12 cellular contexts compared by ENCODE assay signal in genomic region chr6:35717449-35718353, GRCh38. TPM values are rescaled to one million over a fixed set of nuclear protein-coding genes. Genes with fewer than 3 reads are reported as not detected.
DNase-seq lines count a peak whose midpoint lies in the region; ATAC-seq lines count a peak whose summit lies in the region.
"Had no signal": no experiment of that assay in that cellular context is flagged by ENCODE, and none has a peak within 500 bp of the region (broad histone marks: within the 10 kb centered on the region; RNA-seq: fewer than 3 reads in every experiment).

No MANE protein-coding gene starts in this region.

- 75% methylated on average over 19 of the region's 19 CpGs for WGBS in HUES64

- H3K9me3 ChIP-seq in CD4-positive, CD25-positive, alpha-beta regulatory T cell (ENCODE audit: control insufficient read depth in 2 of 2, low read length in 2 of 2): no peaks in the 10 kb centered on the region
- no peaks in the 10 kb centered on the region for H3K9me3 ChIP-seq in HUES64 (ENCODE audit: insufficient read depth, low read depth, low read length)
- H3K9me3 ChIP-seq in naive thymus-derived CD4-positive, alpha-beta T cell (ENCODE audit: control insufficient read depth in 2 of 3, low read length in 3 of 3): no peaks in the 10 kb centered on the region
- H3K9me3 ChIP-seq: SK-N-SH had no signal

- POLR2A ChIA-PET in naive thymus-derived CD4-positive, alpha-beta T cell (lab: Charles Lee): interaction anchor here (0.7 to 5.3 kb wide), 7 partner anchors 12 to 361 kb away, joined by 3 to 71 read pairs (median 4); partner anchors contain the start of gene ARMC12

- intact Hi-C loops in naive thymus-derived CD4-positive, alpha-beta T cell (cut with micrococcal nuclease): no loop called here

- H3K27ac Mint-ChIP-seq in CD4-positive, CD25-positive, alpha-beta regulatory T cell: peak overlapping the region; percentile 52 to 99 (median 93)
- H3K27ac Mint-ChIP-seq in activated naive CD8-positive, alpha-beta T cell treated with anti-CD3 and anti-CD28 coated beads, Interleukin-2, amount 50 U/mL, for 24 hours: peak overlapping the region; percentile 90
- peak overlapping the region; percentile 82 to 95 (median 90) for H3K27ac Mint-ChIP-seq in naive thymus-derived CD4-positive, alpha-beta T cell

- peaks cover 0 to 3% (median 0%) of the 10 kb centered on the region in 7 donors for H3K9me3 Mint-ChIP-seq in CD4-positive, CD25-positive, alpha-beta regulatory T cell
- H3K9me3 Mint-ChIP-seq in activated naive CD8-positive, alpha-beta T cell treated with anti-CD3 and anti-CD28 coated beads, Interleukin-2, amount 50 U/mL, for 24 hours: no peaks in the 10 kb centered on the region
- H3K9me3 Mint-ChIP-seq in naive thymus-derived CD4-positive, alpha-beta T cell: peaks cover 0 to 2% (median 0%) of the 10 kb centered on the region in 11 donors

- H3K36me3 Mint-ChIP-seq in CD4-positive, CD25-positive, alpha-beta regulatory T cell: peaks cover 5% of the 10 kb centered on the region
- H3K36me3 Mint-ChIP-seq in activated naive CD8-positive, alpha-beta T cell treated with anti-CD3 and anti-CD28 coated beads, Interleukin-2, amount 50 U/mL, for 24 hours (ENCODE audit: low read depth): no peaks in the 10 kb centered on the region
- H3K36me3 Mint-ChIP-seq in naive thymus-derived CD4-positive, alpha-beta T cell: peaks cover 0 to 3% (median 0%) of the 10 kb centered on the region in 5 donors

- H3K9ac ChIP-seq in HUES64 (ENCODE audit: low read depth, low read length): peak overlapping the region; percentile 22
- H3K9ac ChIP-seq: SK-N-SH had no signal

- peaks cover 26% of the 10 kb centered on the region for H3K4me1 ChIP-seq in CD4-positive, CD25-positive, alpha-beta regulatory T cell (ENCODE audit: control insufficient read depth, insufficient read depth, low read length, poor library complexity, severe bottlenecking)
- peaks cover 44% of the 10 kb centered on the region for H3K4me1 ChIP-seq in HUES64 (ENCODE audit: insufficient read depth, low read length)
- H3K4me1 ChIP-seq in naive thymus-derived CD4-positive, alpha-beta T cell (ENCODE audit: control insufficient read depth in 2 of 2, insufficient read depth in 2 of 2, low read length in 2 of 2): peaks cover 17 to 47% of the 10 kb centered on the region in 2 donors

- CTCF ChIA-PET in naive thymus-derived CD4-positive, alpha-beta T cell (lab: Charles Lee): interaction anchor here (0.6 to 2.6 kb wide), 5 partner anchors 10 to 93 kb away, joined by 3 to 20 read pairs (median 5); partner anchors contain the start of gene ARMC12

- peak overlapping the region in 2 of 4 donors; percentile 36 to 45 for H3K4me3 Mint-ChIP-seq in CD4-positive, CD25-positive, alpha-beta regulatory T cell
- peak overlapping the region; percentile 67 for H3K4me3 Mint-ChIP-seq in activated naive CD8-positive, alpha-beta T cell treated with anti-CD3 and anti-CD28 coated beads, Interleukin-2, amount 50 U/mL, for 24 hours
- peak overlapping the region; percentile 40 to 83 (median 70) for H3K4me3 Mint-ChIP-seq in naive thymus-derived CD4-positive, alpha-beta T cell

- peaks cover 6 to 70% (median 30%) of the 10 kb centered on the region in 4 donors for H3K4me1 Mint-ChIP-seq in CD4-positive, CD25-positive, alpha-beta regulatory T cell
- H3K4me1 Mint-ChIP-seq in activated naive CD8-positive, alpha-beta T cell treated with anti-CD3 and anti-CD28 coated beads, Interleukin-2, amount 50 U/mL, for 24 hours: peaks cover 61% of the 10 kb centered on the region
- peaks cover 47 to 81% (median 74%) of the 10 kb centered on the region in 7 donors for H3K4me1 Mint-ChIP-seq in naive thymus-derived CD4-positive, alpha-beta T cell

- ATAC-seq in CD4-positive, CD25-positive, alpha-beta regulatory T cell (ENCODE audit: low read depth in 2 of 2): no peak
- no peak for ATAC-seq in activated naive CD8-positive, alpha-beta T cell treated with anti-CD3 and anti-CD28 coated beads, Interleukin-2, amount 50 U/mL, for 24 hours
- ATAC-seq in naive thymus-derived CD4-positive, alpha-beta T cell: no peak
- ATAC-seq: right cardiac atrium had no signal

- no peak overlapping the region for H3K4me3 ChIP-seq in CD4-positive, CD25-positive, alpha-beta regulatory T cell (ENCODE audit: low read depth, low read length)
- H3K4me3 ChIP-seq in HUES64 (ENCODE audit: low read length): no peak overlapping the region
- peak overlapping the region; percentile 8 for H3K4me3 ChIP-seq in naive thymus-derived CD4-positive, alpha-beta T cell (ENCODE audit: low read length)

- no peak for DNase-seq in CD4-positive, CD25-positive, alpha-beta regulatory T cell
- peak; percentile 32 for DNase-seq in activated naive CD8-positive, alpha-beta T cell treated with anti-CD3 and anti-CD28 coated beads, Interleukin-2, amount 50 U/mL, for 24 hours
- no peak for DNase-seq in naive thymus-derived CD4-positive, alpha-beta T cell
- no peak for DNase-seq in NCI-H510A (lab: John Stamatoyannopoulos, UW)
- no peak for DNase-seq in COLO829 (ENCODE audit: low spot score)
- no peak for DNase-seq in anterior cingulate cortex (lab: John Stamatoyannopoulos, UW)
- DNase-seq in NCI-H2171 treated with DMSO at 0.1 percent for 48 hours (lab: John Stamatoyannopoulos, UW): no peak
- DNase-seq: right cardiac atrium, SK-N-SH had no signal

- no peaks in the 10 kb centered on the region for H3K36me3 ChIP-seq in CD4-positive, CD25-positive, alpha-beta regulatory T cell (ENCODE audit: control insufficient read depth, insufficient read depth, low read length)
- no peaks in the 10 kb centered on the region for H3K36me3 ChIP-seq in HUES64 (ENCODE audit: insufficient read depth, low read length)
- H3K36me3 ChIP-seq in naive thymus-derived CD4-positive, alpha-beta T cell (ENCODE audit: control insufficient read depth in 2 of 3, insufficient read depth in 3 of 3, low read length in 3 of 3): no peaks in the 10 kb centered on the region

- H3K27me3 Mint-ChIP-seq in CD4-positive, CD25-positive, alpha-beta regulatory T cell: peaks cover 5% of the 10 kb centered on the region
- H3K27me3 Mint-ChIP-seq in activated naive CD8-positive, alpha-beta T cell treated with anti-CD3 and anti-CD28 coated beads, Interleukin-2, amount 50 U/mL, for 24 hours: no peaks in the 10 kb centered on the region
- H3K27me3 Mint-ChIP-seq in naive thymus-derived CD4-positive, alpha-beta T cell: no peaks in the 10 kb centered on the region

- no peaks in the 10 kb centered on the region for H3K27me3 ChIP-seq in CD4-positive, CD25-positive, alpha-beta regulatory T cell (ENCODE audit: control insufficient read depth, insufficient read depth, low read length)
- no peaks in the 10 kb centered on the region for H3K27me3 ChIP-seq in HUES64 (ENCODE audit: insufficient read depth, low read length)
- no peaks in the 10 kb centered on the region for H3K27me3 ChIP-seq in naive thymus-derived CD4-positive, alpha-beta T cell (ENCODE audit: control insufficient read depth in 2 of 2, insufficient read depth in 2 of 2, low read length in 2 of 2)

- H3K27ac ChIP-seq in CD4-positive, CD25-positive, alpha-beta regulatory T cell (ENCODE audit: insufficient read depth, low read length, poor library complexity, severe bottlenecking): no peak overlapping the region
- H3K27ac ChIP-seq in HUES64 (ENCODE audit: low read depth, low read length): peak overlapping the region; percentile 68; the same call in 1 of the 2 replicates
- H3K27ac ChIP-seq in naive thymus-derived CD4-positive, alpha-beta T cell (ENCODE audit: low read depth, low read length): peak overlapping the region; percentile 67

RNA-seq across cellular contexts. Expression of gene ARMC12, which starts 19.1 kb away (rescaled TPM):
- total RNA-seq in CD4-positive, CD25-positive, alpha-beta regulatory T cell: 0.57 TPM
- polyA plus RNA-seq in CD4-positive, CD25-positive, alpha-beta regulatory T cell: not detected
- polyA plus RNA-seq in HUES64 (2013, experiment 1 of 2): 0.85 TPM
- polyA plus RNA-seq in HUES64 (2013, experiment 2 of 2): 1.7 TPM
- 1 to 10 TPM in 4 of 5 experiments, under 1 TPM in 1; 0.78 to 1.8 (median 1.4) TPM for total RNA-seq in naive thymus-derived CD4-positive, alpha-beta T cell
- 1 to 10 TPM; 1.0 to 1.2 TPM for polyA plus RNA-seq in naive thymus-derived CD4-positive, alpha-beta T cell

RNA-seq across cellular contexts. Expression of gene FKBP5, which starts 29.0 kb away (rescaled TPM):
- total RNA-seq in CD4-positive, CD25-positive, alpha-beta regulatory T cell: 55.0 TPM
- 100 to 1,000 TPM in 2 of 4 donors, 10 to 100 TPM in 2; 27.5 to 157 (median 106) TPM for polyA plus RNA-seq in CD4-positive, CD25-positive, alpha-beta regulatory T cell
- polyA plus RNA-seq in HUES64 (2013, experiment 1 of 2): 35.2 TPM
- polyA plus RNA-seq in HUES64 (2013, experiment 2 of 2): 37.2 TPM
- total RNA-seq in naive thymus-derived CD4-positive, alpha-beta T cell: 10 to 100 TPM; 56.7 to 83.3 (median 79.4) TPM
- polyA plus RNA-seq in naive thymus-derived CD4-positive, alpha-beta T cell: 100 to 1,000 TPM; 101 to 324 TPM

RNA-seq across cellular contexts. Expression of gene CLPSL2, which starts 58.7 kb away (rescaled TPM):
- total RNA-seq in CD4-positive, CD25-positive, alpha-beta regulatory T cell: not detected
- not detected for polyA plus RNA-seq in CD4-positive, CD25-positive, alpha-beta regulatory T cell
- polyA plus RNA-seq in HUES64 (2013, experiment 1 of 2): 1.1 TPM
- polyA plus RNA-seq in HUES64 (2013, experiment 2 of 2): 1.1 TPM
- total RNA-seq in naive thymus-derived CD4-positive, alpha-beta T cell: not detected
- not detected for polyA plus RNA-seq in naive thymus-derived CD4-positive, alpha-beta T cell
- total RNA-seq: kidney epithelial cell, right cardiac atrium had no signal
- polyA plus RNA-seq: esophagus, right cardiac atrium, SK-N-SH had no signal
